Comparison of ENCODE assay signal across 29 cellular contexts in genomic region chr5:179161901-179162300, GRCh38.
"Had no signal": no experiment of that assay in that cellular context is flagged by ENCODE, and none has a peak within 500 bp of the region (broad histone marks: within the 10 kb centered on the region; RNA-seq: fewer than 3 reads in every experiment).

No MANE protein-coding gene starts in this region.

- ATAC-seq: activated CD8-positive, alpha-beta T cell treated with anti-CD3 and anti-CD28 coated beads for 36 hours; esophagus mucosa; left lung; naive thymus-derived CD4-positive, alpha-beta T cell; stimulated activated effector memory CD8-positive, alpha-beta T cell treated with anti-CD3 and anti-CD28 coated beads, Interleukin-12 subunit alpha, Interleukin-12 subunit beta, amount 100 ng/mL, for 72 hours had no signal

- H3K9me3 ChIP-seq: right atrium auricular region, thoracic aorta, vagina had no signal

- H3K9ac ChIP-seq: parathyroid adenoma had no signal

- H3K4me1 ChIP-seq: parathyroid adenoma had no signal

- H3K9me3 Mint-ChIP-seq: immature natural killer cell; stimulated activated effector memory CD8-positive, alpha-beta T cell treated with anti-CD3 and anti-CD28 coated beads, Interleukin-12 subunit alpha, Interleukin-12 subunit beta, amount 100 ng/mL, for 72 hours; type B pancreatic cell had no signal

- H2AFZ ChIP-seq: parathyroid adenoma had no signal

- H3K36me3 ChIP-seq: left lung, right atrium auricular region, thoracic aorta, vagina had no signal

- H3K4me3 ChIP-seq: left lung, right atrium auricular region, skin epidermis, thoracic aorta, vagina had no signal

- H3K79me2 ChIP-seq: parathyroid adenoma had no signal

- H3K4me1 Mint-ChIP-seq: activated CD4-positive, alpha-beta T cell treated with anti-CD3 and anti-CD28 coated beads, Interleukin-2, amount 10 ng/mL, durations not matched to agents 7 days and 5 days; immature natural killer cell; neural crest cell had no signal

- H3K27ac Mint-ChIP-seq: activated CD4-positive, alpha-beta T cell treated with anti-CD3 and anti-CD28 coated beads, Interleukin-2, amount 10 ng/mL, durations not matched to agents 7 days and 5 days; activated CD8-positive, alpha-beta T cell treated with anti-CD3 and anti-CD28 coated beads for 36 hours; activated naive CD4-positive, alpha-beta T cell treated with anti-CD3 and anti-CD28 coated beads for 36 hours; activated T-helper 1 cell treated with anti-CD3 and anti-CD28 coated beads, Interleukin-12 subunit alpha, Interleukin-12 subunit beta, Interleukin-2, Interleukin-4 antibody, amounts not matched to agents 30 ng/mL and 10 ng/mL and 1 ng/mL, durations not matched to agents 14 hours and 24 hours and 36 hours; immature natural killer cell; naive thymus-derived CD4-positive, alpha-beta T cell; stimulated activated effector memory CD8-positive, alpha-beta T cell treated with anti-CD3 and anti-CD28 coated beads, Interleukin-12 subunit alpha, Interleukin-12 subunit beta, amount 100 ng/mL, for 72 hours; stimulated activated naive CD8-positive, alpha-beta T cell treated with anti-CD3 and anti-CD28 coated beads, Interleukin-15, Interleukin-2, amounts not matched to agents 100 ng/mL and 50 ng/mL, for 24 hours; type B pancreatic cell had no signal

- FAIRE-seq: astrocyte had no signal

- DNase-seq: activated CD4-positive, alpha-beta T cell treated with anti-CD3 and anti-CD28 coated beads for 1 hour; activated CD4-positive, alpha-beta T cell treated with anti-CD3 and anti-CD28 coated beads, Interleukin-2, amount 10 ng/mL, durations not matched to agents 7 days and 5 days; activated CD8-positive, alpha-beta T cell treated with anti-CD3 and anti-CD28 coated beads for 36 hours; activated naive CD4-positive, alpha-beta T cell treated with anti-CD3 and anti-CD28 coated beads for 36 hours; amniotic stem cell; brain microvascular endothelial cell; caudate nucleus; foreskin fibroblast; hypothalamus; immature natural killer cell; kidney glomerular epithelial cell; midbrain; naive thymus-derived CD4-positive, alpha-beta T cell; nucleus accumbens; stimulated activated CD4-positive, alpha-beta T cell treated with anti-CD3 and anti-CD28 coated beads, Interleukin-4, amount 100 ng/mL, for 24 hours; T-helper 2 cell had no signal

- H3K4me3 Mint-ChIP-seq: activated CD4-positive, alpha-beta T cell treated with anti-CD3 and anti-CD28 coated beads, Interleukin-2, amount 10 ng/mL, durations not matched to agents 7 days and 5 days; activated CD8-positive, alpha-beta T cell treated with anti-CD3 and anti-CD28 coated beads for 36 hours; activated naive CD4-positive, alpha-beta T cell treated with anti-CD3 and anti-CD28 coated beads for 36 hours; activated T-helper 1 cell treated with anti-CD3 and anti-CD28 coated beads, Interleukin-12 subunit alpha, Interleukin-12 subunit beta, Interleukin-2, Interleukin-4 antibody, amounts not matched to agents 30 ng/mL and 10 ng/mL and 1 ng/mL, durations not matched to agents 14 hours and 24 hours and 36 hours; immature natural killer cell; naive thymus-derived CD4-positive, alpha-beta T cell; neural crest cell; stimulated activated effector memory CD8-positive, alpha-beta T cell treated with anti-CD3 and anti-CD28 coated beads, Interleukin-12 subunit alpha, Interleukin-12 subunit beta, amount 100 ng/mL, for 72 hours; stimulated activated naive CD8-positive, alpha-beta T cell treated with anti-CD3 and anti-CD28 coated beads, Interleukin-15, Interleukin-2, amounts not matched to agents 100 ng/mL and 50 ng/mL, for 24 hours; type B pancreatic cell had no signal

- H3K27ac ChIP-seq: brain microvascular endothelial cell, left lung, parathyroid adenoma, right atrium auricular region, skin epidermis, thoracic aorta, vagina had no signal

- H3K27me3 Mint-ChIP-seq: activated CD4-positive, alpha-beta T cell treated with anti-CD3 and anti-CD28 coated beads, Interleukin-2, amount 10 ng/mL, durations not matched to agents 7 days and 5 days; activated CD8-positive, alpha-beta T cell treated with anti-CD3 and anti-CD28 coated beads for 36 hours; stimulated activated naive CD8-positive, alpha-beta T cell treated with anti-CD3 and anti-CD28 coated beads, Interleukin-15, Interleukin-2, amounts not matched to agents 100 ng/mL and 50 ng/mL, for 24 hours had no signal

- H3K36me3 Mint-ChIP-seq: immature natural killer cell; stimulated activated effector memory CD8-positive, alpha-beta T cell treated with anti-CD3 and anti-CD28 coated beads, Interleukin-12 subunit alpha, Interleukin-12 subunit beta, amount 100 ng/mL, for 72 hours; type B pancreatic cell had no signal

- H3K27me3 ChIP-seq: brain microvascular endothelial cell, right atrium auricular region, vagina had no signal
